10 cellular contexts compared by ENCODE assay signal in genomic region chr10:5448333-5449048, GRCh38. TPM values are rescaled to one million over a fixed set of nuclear protein-coding genes. Genes with fewer than 3 reads are reported as not detected.
A peak's percentile ranks its signal among the peaks of the same experiment; 100 is the strongest.
DNase-seq lines count a peak whose midpoint lies in the region; ATAC-seq, FAIRE-seq and TF ChIP-seq lines count a peak whose summit lies in the region.
"Had no signal": no experiment of that assay in that cellular context is flagged by ENCODE, and none has a peak within 500 bp of the region (broad histone marks: within the 10 kb centered on the region; RNA-seq: fewer than 3 reads in every experiment).

No MANE protein-coding gene starts in this region.

- FAIRE-seq in bronchial epithelial cell (lab: Jason Lieb, UNC) = no peak

- TF ChIP-seq CTCF in heart left ventricle (IDR thresholded peaks at IDR 0.05) = no peak
- no peak for TF ChIP-seq CTCF in bronchial epithelial cell (IDR thresholded peaks at IDR 0.05; ENCODE audit: insufficient read depth, low read length, severe bottlenecking)
- TF ChIP-seq CTCF in lower lobe of right lung (IDR thresholded peaks at IDR 0.05) = no peak
- no peak for TF ChIP-seq CTCF in upper lobe of left lung (IDR thresholded peaks at IDR 0.05)

- H3K27me3 ChIP-seq in heart left ventricle (no peaks in the 10 kb centered on the region), bronchial epithelial cell (ENCODE audit: control insufficient read depth, insufficient read depth, low read length) (no peaks in the 10 kb centered on the region), lower lobe of right lung (ENCODE audit: low read depth) (no peaks in the 10 kb centered on the region), upper lobe of left lung (no peaks in the 10 kb centered on the region)

- H3K9me3 ChIP-seq in heart left ventricle = no peaks in the 10 kb centered on the region
- H3K9me3 ChIP-seq in lower lobe of right lung = no peaks in the 10 kb centered on the region
- H3K9me3 ChIP-seq in upper lobe of left lung = no peaks in the 10 kb centered on the region

- H3K27ac ChIP-seq in heart left ventricle (peak overlapping the region in 9 of 12 donors; percentile 8 to 74 (median 62)), lower lobe of right lung (peak overlapping the region; percentile 74), upper lobe of left lung (peak overlapping the region in 2 of 4 donors; percentile 16 to 68)

- no peak for DNase-seq in heart left ventricle
- DNase-seq in left cardiac atrium = no peak
- DNase-seq in bronchial epithelial cell (ENCODE audit: low read depth) = no peak
- no peak for DNase-seq in lower lobe of right lung
- no peak for DNase-seq in upper lobe of left lung
- DNase-seq in epidermal melanocyte (ENCODE audit: insufficient read length, low spot score) = no peak
- DNase-seq: activated gamma-delta T cell treated with Interleukin-2 at 50 U/mL for 16 hours, SHP77 had no signal

- TF ChIP-seq EP300 in upper lobe of left lung (IDR thresholded peaks at IDR 0.05) = no peak

- intact Hi-C loops in heart left ventricle (cut with DNase I) = loop anchor here in 4 of 10 donors (5.0 to 10.0 kb wide), 4 partner anchors 96 to 426 kb away; partner anchors contain the start of gene TASOR2 (in 1 of the 4)
- intact Hi-C loops in left cardiac atrium (cut with DNase I) = loop anchor here in 1 of 2 donors (10.0 kb wide), 1 partner anchor 426 kb away; no protein-coding TSS in a partner anchor
- intact Hi-C loops in lower lobe of right lung (cut with DNase I) = loop anchor here (10.0 kb wide), 1 partner anchor 176 kb away; no protein-coding TSS in a partner anchor

- ATAC-seq in heart left ventricle (no peak), left cardiac atrium (no peak), lower lobe of right lung (no peak), upper lobe of left lung (ENCODE audit: low FRiP score in 2 of 2) (no peak), HG02840 (IDR thresholded peaks at IDR 0.05; ENCODE audit: low FRiP score, unreplicated experiment) (no peak), GM18517 (IDR thresholded peaks at IDR 0.05; ENCODE audit: unreplicated experiment) (no peak)

- 66 to 79% (median 70%) methylated on average over 7 of the region's 7 CpGs for WGBS in heart left ventricle, 4 donors
- WGBS in upper lobe of left lung, 2 donors = 41 to 48% methylated on average over 7 of the region's 7 CpGs

- H3K4me1 ChIP-seq in heart left ventricle (peaks cover 0 to 39% (median 7%) of the 10 kb centered on the region in 12 donors), lower lobe of right lung (peaks cover 15% of the 10 kb centered on the region), upper lobe of left lung (peaks cover 3 to 17% (median 7%) of the 10 kb centered on the region in 4 donors)

- TF ChIP-seq POLR2A in heart left ventricle (IDR thresholded peaks at IDR 0.05) (no peak), upper lobe of left lung (IDR thresholded peaks at IDR 0.05) (no peak)

- H3K36me3 ChIP-seq in heart left ventricle (peaks cover 0 to 20% (median 15%) of the 10 kb centered on the region in 9 donors), bronchial epithelial cell (ENCODE audit: control insufficient read depth, insufficient read depth, low read length) (peaks cover 4% of the 10 kb centered on the region), lower lobe of right lung (peaks cover 20% of the 10 kb centered on the region), upper lobe of left lung (peaks cover 4 to 11% (median 7%) of the 10 kb centered on the region in 4 donors)

- peak overlapping the region in 10 of 12 donors; percentile 25 to 65 (median 56) for H3K4me3 ChIP-seq in heart left ventricle
- H3K4me3 ChIP-seq in bronchial epithelial cell (ENCODE audit: low read depth, low read length) = peak overlapping the region; percentile 58
- peak overlapping the region; percentile 56 for H3K4me3 ChIP-seq in lower lobe of right lung
- peak overlapping the region in 3 of 4 donors; percentile 39 to 51 (median 49) for H3K4me3 ChIP-seq in upper lobe of left lung

RNA-seq across cellular contexts. Expression of gene NET1, which starts 36.1 kb away (rescaled TPM):
- total RNA-seq in heart left ventricle (10 to 100 TPM; 12.7 to 29.5 (median 15.8) TPM), left cardiac atrium (10 to 100 TPM; 25.6 to 36.4 TPM), bronchial epithelial cell (45.8 and 118 TPM in 2 replicates), lower lobe of right lung (46.7 TPM), upper lobe of left lung (10 to 100 TPM; 24.1 to 85.0 (median 47.2) TPM)
- 1 to 10 TPM; 5.6 to 7.0 TPM for polyA plus RNA-seq in heart left ventricle

RNA-seq across cellular contexts. Expression of gene TUBAL3, which starts 43.9 kb away (rescaled TPM):
- total RNA-seq in heart left ventricle (1 to 10 TPM in 1 of 9 donors, under 1 TPM in 8; 0.12 to 2.8 (median 0.40) TPM), left cardiac atrium (under 1 TPM; 0.21 to 0.31 TPM), bronchial epithelial cell (0.26 TPM in 2 replicates), lower lobe of right lung (not detected), upper lobe of left lung (under 1 TPM in 1 of 6 donors, not detected in 5; 0.59 TPM)
- polyA plus RNA-seq in heart left ventricle = under 1 TPM; 0.22 to 0.27 TPM

RNA-seq across cellular contexts. Expression of gene CALML5, which starts 50.9 kb away (rescaled TPM):
- not detected for total RNA-seq in heart left ventricle
- not detected for polyA plus RNA-seq in heart left ventricle
- total RNA-seq in left cardiac atrium = not detected
- total RNA-seq in bronchial epithelial cell = 0.79 and 4.4 TPM in 2 replicates
- total RNA-seq in lower lobe of right lung = not detected
- not detected for total RNA-seq in upper lobe of left lung
